In the genomic region with DNA sequence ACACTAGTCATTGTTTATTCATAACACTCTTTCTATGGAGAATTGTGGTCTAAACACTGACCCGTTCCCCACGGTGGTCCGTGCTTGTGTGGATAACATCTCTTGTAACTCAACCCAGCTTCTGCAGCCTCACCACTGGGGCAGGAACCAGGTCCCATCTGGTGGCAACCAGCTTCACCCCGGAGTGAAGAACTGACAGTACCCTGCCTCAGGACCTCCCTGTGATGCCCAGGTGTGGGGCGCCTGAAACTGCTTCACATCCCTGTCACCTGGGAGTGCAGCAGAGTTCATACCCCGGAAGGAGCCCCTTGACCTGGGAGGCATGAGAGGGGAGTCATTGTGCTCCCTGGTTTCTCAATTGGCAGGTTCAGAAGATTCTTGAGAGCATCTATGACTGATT, we compare ENCODE assay signal across 1 cellular context.
TF ChIP-seq lines count a peak whose summit lies in the region.

No MANE protein-coding gene starts in this region.

TF ChIP-seq in IMR-90, 13 proteins besides CTCF, POLR2A, EP300 and RAD21:
- no peak for TF ChIP-seq MXI1 (IDR thresholded peaks at IDR 0.05; ENCODE audit: borderline replicate concordance, low read depth, low read length)
- TF ChIP-seq RFX5 (IDR thresholded peaks at IDR 0.05; ENCODE audit: low read depth, low read length): no peak
- no peak for TF ChIP-seq FOS (IDR thresholded peaks at IDR 0.05; ENCODE audit: low read depth, low read length)
- no peak for TF ChIP-seq CHD1 (IDR thresholded peaks at IDR 0.05; ENCODE audit: low read depth, low read length)
- TF ChIP-seq, protein P1, sequence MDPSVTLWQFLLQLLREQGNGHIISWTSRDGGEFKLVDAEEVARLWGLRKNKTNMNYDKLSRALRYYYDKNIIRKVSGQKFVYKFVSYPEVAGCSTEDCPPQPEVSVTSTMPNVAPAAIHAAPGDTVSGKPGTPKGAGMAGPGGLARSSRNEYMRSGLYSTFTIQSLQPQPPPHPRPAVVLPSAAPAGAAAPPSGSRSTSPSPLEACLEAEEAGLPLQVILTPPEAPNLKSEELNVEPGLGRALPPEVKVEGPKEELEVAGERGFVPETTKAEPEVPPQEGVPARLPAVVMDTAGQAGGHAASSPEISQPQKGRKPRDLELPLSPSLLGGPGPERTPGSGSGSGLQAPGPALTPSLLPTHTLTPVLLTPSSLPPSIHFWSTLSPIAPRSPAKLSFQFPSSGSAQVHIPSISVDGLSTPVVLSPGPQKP (IDR thresholded peaks at IDR 0.05; ENCODE audit: borderline replicate concordance, low read depth, low read length): no peak
- TF ChIP-seq, protein P2, sequence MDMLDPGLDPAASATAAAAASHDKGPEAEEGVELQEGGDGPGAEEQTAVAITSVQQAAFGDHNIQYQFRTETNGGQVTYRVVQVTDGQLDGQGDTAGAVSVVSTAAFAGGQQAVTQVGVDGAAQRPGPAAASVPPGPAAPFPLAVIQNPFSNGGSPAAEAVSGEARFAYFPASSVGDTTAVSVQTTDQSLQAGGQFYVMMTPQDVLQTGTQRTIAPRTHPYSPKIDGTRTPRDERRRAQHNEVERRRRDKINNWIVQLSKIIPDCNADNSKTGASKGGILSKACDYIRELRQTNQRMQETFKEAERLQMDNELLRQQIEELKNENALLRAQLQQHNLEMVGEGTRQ (IDR thresholded peaks at IDR 0.05; ENCODE audit: low read depth, low read length): no peak
